25 cellular contexts compared by ENCODE assay signal in the genomic region with DNA sequence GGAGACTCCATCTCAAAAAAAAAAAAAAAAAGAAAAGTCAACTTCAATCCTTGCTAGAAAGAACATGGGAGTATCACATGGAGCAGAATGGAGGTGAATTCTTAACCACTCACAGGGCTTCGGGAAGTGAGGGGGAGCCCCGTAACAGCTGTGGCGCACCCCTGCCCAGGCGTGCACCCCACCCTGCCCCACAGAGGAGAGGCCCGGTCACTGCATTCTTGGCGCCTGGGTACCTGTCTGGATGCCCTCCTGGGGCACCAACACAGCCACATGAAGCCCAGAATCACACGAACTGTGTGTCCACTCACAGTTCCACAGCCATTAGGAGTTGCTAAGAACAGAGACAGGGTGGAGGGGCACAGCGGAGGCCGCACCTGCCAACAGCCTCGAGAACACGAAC.
"Had no signal": no experiment of that assay in that cellular context is flagged by ENCODE, and none has a peak within 500 bp of the region (broad histone marks: within the 10 kb centered on the region; RNA-seq: fewer than 3 reads in every experiment).

No MANE protein-coding gene starts in this region.

- H3K27ac Mint-ChIP-seq: immature natural killer cell; mesothelial cell of epicardium; naive thymus-derived CD4-positive, alpha-beta T cell; natural killer cell treated with Interleukin-12 subunit alpha and Interleukin-12 subunit beta and Interleukin-15 and Interleukin-18, amount 100 ng/mL, for 72 hours; stimulated activated effector memory CD8-positive, alpha-beta T cell treated with anti-CD3 and anti-CD28 coated beads, Interleukin-12 subunit alpha, Interleukin-12 subunit beta, amount 100 ng/mL, for 72 hours; stimulated activated naive CD8-positive, alpha-beta T cell treated with anti-CD3 and anti-CD28 coated beads, Interleukin-15, Interleukin-2, amounts not matched to agents 100 ng/mL and 50 ng/mL, for 24 hours had no signal

- DNase-seq: hippocampal formation; immature natural killer cell; left colon; left lung; mesendoderm; naive thymus-derived CD4-positive, alpha-beta T cell; ovary; retina; right cardiac atrium; stimulated activated CD4-positive, alpha-beta T cell treated with anti-CD3 and anti-CD28 coated beads, Interleukin-4, amount 100 ng/mL, for 24 hours; stimulated activated naive CD4-positive, alpha-beta T cell; trophoblast cell; upper lobe of right lung had no signal

- H3K27me3 ChIP-seq: left lung, ovary, suprapubic skin, tibial artery, upper lobe of right lung had no signal

- H3K4me1 ChIP-seq: left lung, prostate gland, suprapubic skin, tibial artery, upper lobe of right lung had no signal

- H3K9me3 Mint-ChIP-seq: immature natural killer cell; mesothelial cell of epicardium; naive thymus-derived CD4-positive, alpha-beta T cell; natural killer cell treated with Interleukin-12 subunit alpha and Interleukin-12 subunit beta and Interleukin-15 and Interleukin-18, amount 100 ng/mL, for 72 hours; stimulated activated effector memory CD8-positive, alpha-beta T cell treated with anti-CD3 and anti-CD28 coated beads, Interleukin-12 subunit alpha, Interleukin-12 subunit beta, amount 100 ng/mL, for 72 hours; stimulated activated naive CD8-positive, alpha-beta T cell treated with anti-CD3 and anti-CD28 coated beads, Interleukin-15, Interleukin-2, amounts not matched to agents 100 ng/mL and 50 ng/mL, for 24 hours had no signal

- H3K4me3 Mint-ChIP-seq: immature natural killer cell; mesothelial cell of epicardium; naive thymus-derived CD4-positive, alpha-beta T cell; natural killer cell treated with Interleukin-12 subunit alpha and Interleukin-12 subunit beta and Interleukin-15 and Interleukin-18, amount 100 ng/mL, for 72 hours; stimulated activated effector memory CD8-positive, alpha-beta T cell treated with anti-CD3 and anti-CD28 coated beads, Interleukin-12 subunit alpha, Interleukin-12 subunit beta, amount 100 ng/mL, for 72 hours; stimulated activated naive CD8-positive, alpha-beta T cell treated with anti-CD3 and anti-CD28 coated beads, Interleukin-15, Interleukin-2, amounts not matched to agents 100 ng/mL and 50 ng/mL, for 24 hours had no signal

- H3K9me3 ChIP-seq: left lung, mucosa of descending colon, ovary, prostate gland, suprapubic skin, thoracic aorta, tibial artery, upper lobe of right lung had no signal

- H3K27ac ChIP-seq: left lung, ovary, prostate gland, skin epidermis, suprapubic skin, thoracic aorta, tibial artery, upper lobe of right lung had no signal

- H3K36me3 ChIP-seq: ovary, prostate gland had no signal

- H3K27me3 Mint-ChIP-seq: naive thymus-derived CD4-positive, alpha-beta T cell; natural killer cell treated with Interleukin-12 subunit alpha and Interleukin-12 subunit beta and Interleukin-15 and Interleukin-18, amount 100 ng/mL, for 72 hours; stimulated activated naive CD8-positive, alpha-beta T cell treated with anti-CD3 and anti-CD28 coated beads, Interleukin-15, Interleukin-2, amounts not matched to agents 100 ng/mL and 50 ng/mL, for 24 hours had no signal

- H3K4me1 Mint-ChIP-seq: mesothelial cell of epicardium had no signal

- ATAC-seq: left colon; left lung; mucosa of descending colon; naive thymus-derived CD4-positive, alpha-beta T cell; natural killer cell treated with Interleukin-12 subunit alpha and Interleukin-12 subunit beta and Interleukin-15 and Interleukin-18, amount 100 ng/mL, for 72 hours; right cardiac atrium; sciatic nerve; stimulated activated effector memory CD8-positive, alpha-beta T cell treated with anti-CD3 and anti-CD28 coated beads, Interleukin-12 subunit alpha, Interleukin-12 subunit beta, amount 100 ng/mL, for 72 hours; upper lobe of right lung had no signal

- H3K4me3 ChIP-seq: left lung, lung, mucosa of descending colon, ovary, prostate gland, skin epidermis, suprapubic skin, thoracic aorta, tibial artery, upper lobe of right lung had no signal

- H3K36me3 Mint-ChIP-seq: immature natural killer cell; naive thymus-derived CD4-positive, alpha-beta T cell; natural killer cell treated with Interleukin-12 subunit alpha and Interleukin-12 subunit beta and Interleukin-15 and Interleukin-18, amount 100 ng/mL, for 72 hours had no signal
